ENCODE assay signal across 8 cellular contexts in the genomic region with DNA sequence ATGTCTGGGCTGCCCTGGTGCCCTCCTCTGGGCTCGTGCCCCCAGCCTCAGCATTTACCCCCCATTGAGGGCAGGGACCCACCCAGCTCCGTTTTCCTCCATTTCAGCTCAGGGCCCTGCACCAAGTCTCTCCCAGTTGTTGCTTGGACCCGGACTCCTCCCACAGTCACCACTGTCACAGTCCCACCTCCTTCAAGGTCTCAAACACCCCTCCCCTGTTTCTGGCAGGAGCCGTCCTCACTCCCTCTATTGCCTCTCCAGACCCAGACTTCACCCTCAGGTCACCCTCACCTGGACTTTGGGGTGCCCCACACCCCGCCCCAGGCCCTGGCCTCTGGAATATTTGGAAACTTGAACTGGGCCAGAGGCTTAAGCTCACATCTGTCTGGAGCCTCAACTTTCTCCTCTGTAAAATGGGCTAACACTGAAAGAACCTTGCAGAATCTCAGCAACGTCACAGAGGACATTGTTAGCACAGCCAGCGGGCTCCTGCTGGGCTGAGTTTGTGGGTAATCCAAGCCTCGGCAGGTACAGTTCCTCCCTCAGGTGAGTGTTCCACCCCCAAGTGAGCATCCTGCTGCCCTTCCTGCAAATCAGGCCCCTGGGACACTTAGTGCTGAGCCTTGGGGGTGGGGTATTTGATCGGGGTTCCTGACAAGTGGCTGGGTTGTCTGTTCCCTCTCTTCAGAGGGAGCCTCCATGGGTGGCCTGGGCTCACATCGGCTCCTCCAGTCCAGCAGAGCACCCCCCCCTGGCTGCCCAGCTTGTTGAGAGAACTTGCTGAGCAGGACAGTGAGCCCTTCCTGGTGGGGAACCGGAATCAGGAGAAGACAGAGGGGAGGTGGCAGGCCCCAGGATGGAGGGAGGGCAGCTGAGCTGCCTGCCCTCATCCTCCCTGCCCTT.
DNase-seq lines count a peak whose midpoint lies in the region; ATAC-seq and TF ChIP-seq lines count a peak whose summit lies in the region.

No MANE protein-coding gene starts in this region.

- H3K4me3 ChIP-seq in dorsolateral prefrontal cortex, result peak overlapping the region in 29 of 59 donors; percentile 6 to 74 (median 63)
- no peak overlapping the region for H3K4me3 ChIP-seq in naive thymus-derived CD4-positive, alpha-beta T cell (ENCODE audit: low read length)
- H3K4me3 ChIP-seq in aorta (ENCODE audit: low read length in 2 of 2), result no peak overlapping the region

- DNase-seq in stimulated activated CD4-positive, alpha-beta T cell treated with anti-CD3 and anti-CD28 coated beads, Interleukin-15, amount 100 ng/mL, for 24 hours, result peak; percentile 25
- DNase-seq in stimulated activated CD4-positive, alpha-beta T cell treated with anti-CD3 and anti-CD28 coated beads, Interleukin-4, amount 100 ng/mL, for 1 hour, result no peak
- DNase-seq in dorsolateral prefrontal cortex, result no peak
- no peak for DNase-seq in naive thymus-derived CD4-positive, alpha-beta T cell
- DNase-seq in aorta, result no peak
- no peak for DNase-seq in DMS153 treated with DMSO at 0.1 percent for 48 hours (lab: John Stamatoyannopoulos, UW; ENCODE audit: unreplicated experiment)

- H3K4me1 Mint-ChIP-seq in naive thymus-derived CD4-positive, alpha-beta T cell, result peaks cover 17 to 62% (median 46%) of the 10 kb centered on the region in 7 donors

- H3K4me3 Mint-ChIP-seq in naive thymus-derived CD4-positive, alpha-beta T cell, result peak overlapping the region in 9 of 10 donors; percentile 47 to 92 (median 76)

- H3K27ac Mint-ChIP-seq in naive thymus-derived CD4-positive, alpha-beta T cell, result peak overlapping the region; percentile 80 to 92 (median 86)

- peaks cover 30 to 37% of the 10 kb centered on the region in 2 donors for H3K4me1 ChIP-seq in naive thymus-derived CD4-positive, alpha-beta T cell (ENCODE audit: control insufficient read depth in 2 of 2, insufficient read depth in 2 of 2, low read length in 2 of 2)
- no peaks in the 10 kb centered on the region for H3K4me1 ChIP-seq in aorta (ENCODE audit: control insufficient read depth in 1 of 2, insufficient read depth in 2 of 2, low read length in 2 of 2)

- TF ChIP-seq CTCF in dorsolateral prefrontal cortex (IDR thresholded peaks at IDR 0.05 in 54 of 56, conservative IDR thresholded peaks at IDR 0.05 in 2 of 56; ENCODE audit: low read depth in 1 of 56, partially characterized antibody in 56 of 56), result no peak

- POLR2A ChIA-PET in naive thymus-derived CD4-positive, alpha-beta T cell (lab: Charles Lee), result interaction anchor here (0.9 to 1.5 kb wide), 3 partner anchors 54 to 157 kb away, joined by 3 to 5 read pairs (median 4); no protein-coding TSS in a partner anchor

- H3K27me3 Mint-ChIP-seq in naive thymus-derived CD4-positive, alpha-beta T cell, result no peaks in the 10 kb centered on the region

- H3K9me3 ChIP-seq in naive thymus-derived CD4-positive, alpha-beta T cell (ENCODE audit: control insufficient read depth in 2 of 3, low read length in 3 of 3), result no peaks in the 10 kb centered on the region
- no peaks in the 10 kb centered on the region for H3K9me3 ChIP-seq in aorta (ENCODE audit: control insufficient read depth, low read length)

- H3K27ac ChIP-seq in dorsolateral prefrontal cortex (peak overlapping the region; percentile 81 to 100 (median 99)), aorta (ENCODE audit: low read depth in 1 of 2, low read length in 2 of 2) (peak overlapping the region; percentile 49 to 98)
- no peak overlapping the region for H3K27ac ChIP-seq in naive thymus-derived CD4-positive, alpha-beta T cell (ENCODE audit: low read depth, low read length)

- H3K36me3 ChIP-seq in naive thymus-derived CD4-positive, alpha-beta T cell (ENCODE audit: control insufficient read depth in 2 of 3, insufficient read depth in 3 of 3, low read length in 3 of 3), result no peaks in the 10 kb centered on the region
- no peaks in the 10 kb centered on the region for H3K36me3 ChIP-seq in aorta (ENCODE audit: control insufficient read depth in 1 of 2, insufficient read depth in 2 of 2, low read length in 1 of 2)

- H3K36me3 Mint-ChIP-seq in naive thymus-derived CD4-positive, alpha-beta T cell, result peaks cover 0 to 27% (median 0%) of the 10 kb centered on the region in 5 donors

- H3K27me3 ChIP-seq in dorsolateral prefrontal cortex (no peaks in the 10 kb centered on the region), aorta (ENCODE audit: control insufficient read depth in 1 of 2, insufficient read depth in 2 of 2, low read length in 1 of 2) (no peaks in the 10 kb centered on the region)
- no peaks in the 10 kb centered on the region for H3K27me3 ChIP-seq in naive thymus-derived CD4-positive, alpha-beta T cell (ENCODE audit: control insufficient read depth in 2 of 2, insufficient read depth in 2 of 2, low read length in 2 of 2)

- peaks cover 0 to 2% (median 0%) of the 10 kb centered on the region in 11 donors for H3K9me3 Mint-ChIP-seq in naive thymus-derived CD4-positive, alpha-beta T cell

- intact Hi-C loops in dorsolateral prefrontal cortex (cut with DNase I) (loop anchor here in 1 of 2 donors (5.0 kb wide), 1 partner anchor 354 kb away; no protein-coding TSS in a partner anchor), aorta (cut with DNase I) (no loop called here)
- intact Hi-C loops in naive thymus-derived CD4-positive, alpha-beta T cell (cut with micrococcal nuclease), result no loop called here

- CTCF ChIA-PET in naive thymus-derived CD4-positive, alpha-beta T cell (lab: Charles Lee), result no interaction called here

- 30 to 31% methylated on average over 11 of the region's 11 CpGs for WGBS in aorta, 2 donors

- no peak for ATAC-seq in naive thymus-derived CD4-positive, alpha-beta T cell
- ATAC-seq in aorta (ENCODE audit: low FRiP score) (no peak), GM21619 (IDR thresholded peaks at IDR 0.05; ENCODE audit: unreplicated experiment) (no peak), HG03045 (IDR thresholded peaks at IDR 0.05; ENCODE audit: unreplicated experiment) (no peak)
